ENCODE assay signal across 8 cellular contexts in genomic region chr17:38701504-38702165, GRCh38. TPM values are rescaled to one million over a fixed set of nuclear protein-coding genes. Genes with fewer than 3 reads are reported as not detected.
DNase-seq lines count a peak whose midpoint lies in the region; ATAC-seq and TF ChIP-seq lines count a peak whose summit lies in the region.

No MANE protein-coding gene starts in this region.

- H2BK15ac ChIP-seq in IMR-90 (ENCODE audit: low read depth, low read length): no peak overlapping the region

- H3K4me2 ChIP-seq in IMR-90 (ENCODE audit: low read depth, low read length): peak overlapping the region; percentile 76

- peak; percentile 71 for DNase-seq in IMR-90
- peak; percentile 75 for DNase-seq in UCSD-AML1 (lab: John Stamatoyannopoulos, UW; ENCODE audit: unreplicated experiment)
- DNase-seq in breast epithelium (ENCODE audit: low spot score in 2 of 2): peak in 1 of 2 donors; percentile 29
- peak in 1 of 2 donors; percentile 36 for DNase-seq in lower leg skin (ENCODE audit: low spot score in 2 of 2)
- DNase-seq in stimulated activated CD8-positive, alpha-beta memory T cell treated with anti-CD3 and anti-CD28 coated beads, Interleukin-12 subunit alpha, Interleukin-12 subunit beta, amount 100 ng/mL, for 24 hours (ENCODE audit: extremely low read depth): peak; percentile 57
- DNase-seq in DMS 273 (lab: John Stamatoyannopoulos, UW; ENCODE audit: unreplicated experiment): no peak

- no peaks in the 10 kb centered on the region for H3K36me3 ChIP-seq in IMR-90 (ENCODE audit: control insufficient read depth, insufficient read depth, low read length)
- no peaks in the 10 kb centered on the region for H3K36me3 ChIP-seq in breast epithelium

- ATAC-seq in GM18517 (IDR thresholded peaks at IDR 0.05; ENCODE audit: unreplicated experiment): peak; percentile 36
- peak; percentile 3; the same call in 1 of the 2 replicates for ATAC-seq in IMR-90 (ENCODE audit: low read depth)

- H4K91ac ChIP-seq in IMR-90 (ENCODE audit: insufficient read depth, low read depth, low read length): peak overlapping the region; percentile 47

- TF ChIP-seq RAD21 in IMR-90 (IDR thresholded peaks at IDR 0.05; ENCODE audit: low read length): no peak

- H4K5ac ChIP-seq in IMR-90 (ENCODE audit: low read depth, low read length): peak overlapping the region; percentile 93

- in situ Hi-C loops in IMR-90 (cut with MboI; ENCODE audit: low sequenced_read_pairs): no loop called here

- POLR2A ChIA-PET in IMR-90 (lab: Charles Lee; ENCODE audit: unreplicated experiment): interaction anchor here (0.6 kb wide), 1 partner anchor 12 kb away, joined by 3 read pairs; no protein-coding TSS in a partner anchor

- H2BK120ac ChIP-seq in IMR-90 (ENCODE audit: low read depth, low read length): no peak overlapping the region

- intact Hi-C loops in IMR-90 (cut with micrococcal nuclease) (loop anchor here (1.0 kb wide), 1 partner anchor 24 kb away; no protein-coding TSS in a partner anchor), breast epithelium (cut with DNase I; ENCODE audit: low total_unique reads) (no loop called here), lower leg skin (cut with DNase I; ENCODE audit: low total_unique reads) (no loop called here)

- H3K18ac ChIP-seq in IMR-90 (ENCODE audit: low read depth, low read length): 0 out of 2 replicates have a peak overlapping the region, but pooled peaks have one; percentile 19

- H3K23ac ChIP-seq in IMR-90 (ENCODE audit: low read depth, low read length): peak overlapping the region; percentile 44; the same call in 1 of the 2 replicates

- peak overlapping the region; percentile 74 for H3K9ac ChIP-seq in IMR-90 (ENCODE audit: low read depth, low read length)

- peak overlapping the region; percentile 75 for H3K4ac ChIP-seq in IMR-90 (ENCODE audit: low read depth, low read length)

- peak overlapping the region; percentile 93 to 96 for H4K8ac ChIP-seq in IMR-90 (ENCODE audit: low read depth in 2 of 2, low read length in 2 of 2)

- H3K9me3 ChIP-seq in IMR-90 (ENCODE audit: control insufficient read depth, insufficient read depth, low read length) (no peaks in the 10 kb centered on the region), breast epithelium (no peaks in the 10 kb centered on the region)

- H3K14ac ChIP-seq in IMR-90 (replicated peaks; ENCODE audit: low read depth, low read length): peak overlapping the region; percentile 74

- H3K56ac ChIP-seq in IMR-90 (ENCODE audit: extremely low read depth, insufficient read depth, low read length): peak overlapping the region; percentile 7; the same call in 1 of the 2 replicates

- no peak overlapping the region; the same call in 1 of the 2 replicates for H2BK20ac ChIP-seq in IMR-90 (ENCODE audit: low read depth, low read length)

- peaks cover 6% of the 10 kb centered on the region; the same call in 1 of the 2 replicates for H4K20me1 ChIP-seq in IMR-90 (ENCODE audit: insufficient read depth, low read length)

- H3K4me3 ChIP-seq in IMR-90 (ENCODE audit: insufficient read depth, low read depth, low read length): peak overlapping the region; percentile 95
- peak overlapping the region; percentile 81 to 98 (median 92) for H3K4me3 ChIP-seq in breast epithelium
- peak overlapping the region; percentile 52 for H3K4me3 ChIP-seq in lower leg skin (ENCODE audit: low read depth, poor library complexity, severe bottlenecking)

- H3K9me1 ChIP-seq in IMR-90 (ENCODE audit: insufficient read depth, low read length): peaks cover 14% of the 10 kb centered on the region

- TF ChIP-seq POLR2A in IMR-90 (IDR thresholded peaks at IDR 0.05; ENCODE audit: low read depth, low read length): no peak
- no peak for TF ChIP-seq POLR2A in breast epithelium (IDR thresholded peaks at IDR 0.05)
- no peak for TF ChIP-seq POLR2A in lower leg skin (IDR thresholded peaks at IDR 0.05)

- H3K79me1 ChIP-seq in IMR-90 (ENCODE audit: low read depth in 1 of 2, low read length in 2 of 2): peaks cover 6 to 39% of the 10 kb centered on the region in 2 experiments; a peak in 3 of 4 replicates

- H2AFZ ChIP-seq in IMR-90 (replicated peaks; ENCODE audit: low read length, poor library complexity): peak overlapping the region; percentile 94

- peak overlapping the region; percentile 1 for H2BK5ac ChIP-seq in IMR-90 (ENCODE audit: low read depth, low read length, poor library complexity, severe bottlenecking)

- TF ChIP-seq CTCF in 22Rv1 (IDR thresholded peaks at IDR 0.05): no peak
- no peak for TF ChIP-seq CTCF in IMR-90 (conservative IDR thresholded peaks at IDR 0.05; ENCODE audit: low read depth, low read length)
- no peak for TF ChIP-seq CTCF in breast epithelium (IDR thresholded peaks at IDR 0.05)
- TF ChIP-seq CTCF in lower leg skin (IDR thresholded peaks at IDR 0.05): no peak

- 0% methylated on average over 2 of the region's 25 CpGs; no CpG with 5 or more reads in 1 of the 2 experiments for WGBS in IMR-90 (ENCODE audit: extremely low coverage in 2 of 2, insufficient read length in 1 of 2), 2 experiments
- WGBS in lower leg skin, 2 donors: 2 to 3% methylated on average over 8 to 25 of the region's 25 CpGs

- BruUV-seq in IMR-90 (replicated peaks; lab: Mats Ljungman, UMichigan): no TSS peak

- peak overlapping the region; percentile 97 for H3K27ac ChIP-seq in 22Rv1
- peak overlapping the region; percentile 61 for H3K27ac ChIP-seq in IMR-90 (ENCODE audit: insufficient read depth, low read length)
- H3K27ac ChIP-seq in breast epithelium: peak overlapping the region; percentile 96 to 98

- H3K4me1 ChIP-seq in IMR-90 (ENCODE audit: control insufficient read depth, insufficient read depth, low read length) (peaks cover 15% of the 10 kb centered on the region), breast epithelium (peaks cover 3 to 4% of the 10 kb centered on the region in 2 donors)

- H3K27me3 ChIP-seq in IMR-90 (ENCODE audit: control insufficient read depth, insufficient read depth, low read length): no peaks in the 10 kb centered on the region; the same call in 1 of the 2 replicates
- H3K27me3 ChIP-seq in breast epithelium: no peaks in the 10 kb centered on the region

- H2AK9ac ChIP-seq in IMR-90 (replicated peaks; ENCODE audit: low read depth, low read length, poor library complexity): peak overlapping the region; percentile 95

- CTCF ChIA-PET in IMR-90 (lab: Yijun Ruan, JAX): interaction anchor here (1.0 kb wide), 1 partner anchor 25 kb away, joined by 3 read pairs; no protein-coding TSS in a partner anchor

- dilution Hi-C loops in IMR-90 (cut with HindIII; ENCODE audit: low sequenced_read_pairs, unreplicated experiment): no loop called here

- H2AK5ac ChIP-seq in IMR-90 (ENCODE audit: low read depth, low read length): peak overlapping the region; percentile 38

TF ChIP-seq in IMR-90, 13 proteins besides CTCF, POLR2A, EP300 and RAD21 (continues in another document):
- TF ChIP-seq MAZ (IDR thresholded peaks at IDR 0.05; ENCODE audit: borderline replicate concordance, low read depth, low read length): no peak
- TF ChIP-seq MAFK (IDR thresholded peaks at IDR 0.05; ENCODE audit: low read depth, low read length): no peak
- TF ChIP-seq RCOR1 (IDR thresholded peaks at IDR 0.05; ENCODE audit: insufficient replicate concordance, low read length): no peak
- TF ChIP-seq NFE2L2 (IDR thresholded peaks at IDR 0.05; ENCODE audit: low read depth, low read length): peak; percentile 45; the same call in 1 of the 2 replicates
- TF ChIP-seq FOS (IDR thresholded peaks at IDR 0.05; ENCODE audit: low read depth, low read length): no peak
- TF ChIP-seq CEBPB (IDR thresholded peaks at IDR 0.05; ENCODE audit: low read depth, low read length): peak; percentile 52
- no peak for TF ChIP-seq USF2 (IDR thresholded peaks at IDR 0.05; ENCODE audit: low read depth, low read length)
- no peak for TF ChIP-seq BHLHE40 (IDR thresholded peaks at IDR 0.05; ENCODE audit: low read depth, low read length)

RNA-seq across cellular contexts. Expression of gene MLLT6, which starts 3.4 kb away (rescaled TPM):
- total RNA-seq in IMR-90 (2012; rRNA removed) (7.2 and 7.5 TPM in 2 replicates), breast epithelium (100 to 1,000 TPM in 1 of 3 donors, 10 to 100 TPM in 2; 41.9 to 101 (median 90.5) TPM), lower leg skin (10 to 100 TPM; 46.1 to 85.0 (median 54.0) TPM)
- 21.2 and 22.7 TPM in 2 replicates for polyA plus RNA-seq in IMR-90 (2012; rRNA removed)
- 6.7 and 12.1 TPM in 2 replicates for polyA plus RNA-seq in IMR-90 (2012; cell fraction: cytosol; rRNA removed)
- polyA plus RNA-seq in IMR-90 (2012; cell fraction: nucleus; rRNA removed; ENCODE audit: low replicate concordance): 94.6 and 103 TPM in 2 replicates

RNA-seq across cellular contexts. Expression of gene EPOP, which starts 26.9 kb away (rescaled TPM):
- total RNA-seq in IMR-90 (2012; rRNA removed) (0.28 and 0.36 TPM in 2 replicates), breast epithelium (1 to 10 TPM; 2.0 to 2.1 (median 2.0) TPM), lower leg skin (1 to 10 TPM; 1.8 to 8.7 (median 3.3) TPM)
- 0.80 and 0.82 TPM in 2 replicates for polyA plus RNA-seq in IMR-90 (2012; rRNA removed)
- 0.77 and 0.79 TPM in 2 replicates for polyA plus RNA-seq in IMR-90 (2012; cell fraction: cytosol; rRNA removed)
- polyA plus RNA-seq in IMR-90 (2012; cell fraction: nucleus; rRNA removed; ENCODE audit: low replicate concordance): 0.49 and 0.57 TPM in 2 replicates

RNA-seq across cellular contexts. Expression of gene CISD3, which starts 28.5 kb away (rescaled TPM):
- total RNA-seq in IMR-90 (2012; rRNA removed) (1.3 and 1.4 TPM in 2 replicates), breast epithelium (10 to 100 TPM in 2 of 3 donors, 1 to 10 TPM in 1; 8.9 to 15.0 (median 12.5) TPM), lower leg skin (1 to 10 TPM; 3.7 to 7.8 (median 5.4) TPM)
- 14.1 and 20.3 TPM in 2 replicates for polyA plus RNA-seq in IMR-90 (2012; rRNA removed)
- polyA plus RNA-seq in IMR-90 (2012; cell fraction: cytosol; rRNA removed): 5.4 and 10.6 TPM in 2 replicates
- polyA plus RNA-seq in IMR-90 (2012; cell fraction: nucleus; rRNA removed; ENCODE audit: low replicate concordance): 2.6 and 4.6 TPM in 2 replicates

RNA-seq across cellular contexts. Expression of gene PCGF2, which starts 46.5 kb away (rescaled TPM):
- total RNA-seq in IMR-90 (2012; rRNA removed): 1.1 and 1.4 TPM in 2 replicates
- polyA plus RNA-seq in IMR-90 (2012; rRNA removed): 18.2 and 27.8 TPM in 2 replicates
- 17.3 and 39.2 TPM in 2 replicates for polyA plus RNA-seq in IMR-90 (2012; cell fraction: cytosol; rRNA removed)
- 30.3 and 77.5 TPM in 2 replicates for polyA plus RNA-seq in IMR-90 (2012; cell fraction: nucleus; rRNA removed; ENCODE audit: low replicate concordance)
- 1 to 10 TPM; 6.4 to 9.5 (median 9.3) TPM for total RNA-seq in breast epithelium
- total RNA-seq in lower leg skin: 10 to 100 TPM in 1 of 4 donors, 1 to 10 TPM in 3; 7.5 to 11.4 (median 8.6) TPM

RNA-seq across cellular contexts. Expression of gene PSMB3, which starts 50.9 kb away (rescaled TPM):
- total RNA-seq in IMR-90 (2012; rRNA removed) (510 and 828 TPM in 2 replicates), breast epithelium (100 to 1,000 TPM; 132 to 214 (median 167) TPM), lower leg skin (100 to 1,000 TPM; 115 to 149 (median 139) TPM)
- 480 and 525 TPM in 2 replicates for polyA plus RNA-seq in IMR-90 (2012; rRNA removed)
- 600 and 763 TPM in 2 replicates for polyA plus RNA-seq in IMR-90 (2012; cell fraction: cytosol; rRNA removed)
- polyA plus RNA-seq in IMR-90 (2012; cell fraction: nucleus; rRNA removed; ENCODE audit: low replicate concordance): 201 and 228 TPM in 2 replicates
